1 cellular context compared by ENCODE assay signal in genomic region chr18:57137847-57138246, GRCh38.
TF ChIP-seq lines count a peak whose summit lies in the region.

No MANE protein-coding gene starts in this region.

TF ChIP-seq in GM23338, 12 proteins besides CTCF, POLR2A, EP300 and RAD21 (continued from another document):
- TF ChIP-seq REST (IDR thresholded peaks at IDR 0.05; ENCODE audit: unreplicated experiment), result no peak
- no peak for TF ChIP-seq POLR2AphosphoS5 (IDR thresholded peaks at IDR 0.05; ENCODE audit: low read depth)
- TF ChIP-seq ETS1 (IDR thresholded peaks at IDR 0.05), result no peak
- TF ChIP-seq CREB1 (CRISPR knock-in tag; IDR thresholded peaks at IDR 0.05; ENCODE audit: low read depth), result no peak
- no peak for TF ChIP-seq JUNB (IDR thresholded peaks at IDR 0.05; ENCODE audit: unreplicated experiment)
- TF ChIP-seq EZH2 (IDR thresholded peaks at IDR 0.05; ENCODE audit: low read depth, unreplicated experiment), result no peak
- TF ChIP-seq, protein P1, sequence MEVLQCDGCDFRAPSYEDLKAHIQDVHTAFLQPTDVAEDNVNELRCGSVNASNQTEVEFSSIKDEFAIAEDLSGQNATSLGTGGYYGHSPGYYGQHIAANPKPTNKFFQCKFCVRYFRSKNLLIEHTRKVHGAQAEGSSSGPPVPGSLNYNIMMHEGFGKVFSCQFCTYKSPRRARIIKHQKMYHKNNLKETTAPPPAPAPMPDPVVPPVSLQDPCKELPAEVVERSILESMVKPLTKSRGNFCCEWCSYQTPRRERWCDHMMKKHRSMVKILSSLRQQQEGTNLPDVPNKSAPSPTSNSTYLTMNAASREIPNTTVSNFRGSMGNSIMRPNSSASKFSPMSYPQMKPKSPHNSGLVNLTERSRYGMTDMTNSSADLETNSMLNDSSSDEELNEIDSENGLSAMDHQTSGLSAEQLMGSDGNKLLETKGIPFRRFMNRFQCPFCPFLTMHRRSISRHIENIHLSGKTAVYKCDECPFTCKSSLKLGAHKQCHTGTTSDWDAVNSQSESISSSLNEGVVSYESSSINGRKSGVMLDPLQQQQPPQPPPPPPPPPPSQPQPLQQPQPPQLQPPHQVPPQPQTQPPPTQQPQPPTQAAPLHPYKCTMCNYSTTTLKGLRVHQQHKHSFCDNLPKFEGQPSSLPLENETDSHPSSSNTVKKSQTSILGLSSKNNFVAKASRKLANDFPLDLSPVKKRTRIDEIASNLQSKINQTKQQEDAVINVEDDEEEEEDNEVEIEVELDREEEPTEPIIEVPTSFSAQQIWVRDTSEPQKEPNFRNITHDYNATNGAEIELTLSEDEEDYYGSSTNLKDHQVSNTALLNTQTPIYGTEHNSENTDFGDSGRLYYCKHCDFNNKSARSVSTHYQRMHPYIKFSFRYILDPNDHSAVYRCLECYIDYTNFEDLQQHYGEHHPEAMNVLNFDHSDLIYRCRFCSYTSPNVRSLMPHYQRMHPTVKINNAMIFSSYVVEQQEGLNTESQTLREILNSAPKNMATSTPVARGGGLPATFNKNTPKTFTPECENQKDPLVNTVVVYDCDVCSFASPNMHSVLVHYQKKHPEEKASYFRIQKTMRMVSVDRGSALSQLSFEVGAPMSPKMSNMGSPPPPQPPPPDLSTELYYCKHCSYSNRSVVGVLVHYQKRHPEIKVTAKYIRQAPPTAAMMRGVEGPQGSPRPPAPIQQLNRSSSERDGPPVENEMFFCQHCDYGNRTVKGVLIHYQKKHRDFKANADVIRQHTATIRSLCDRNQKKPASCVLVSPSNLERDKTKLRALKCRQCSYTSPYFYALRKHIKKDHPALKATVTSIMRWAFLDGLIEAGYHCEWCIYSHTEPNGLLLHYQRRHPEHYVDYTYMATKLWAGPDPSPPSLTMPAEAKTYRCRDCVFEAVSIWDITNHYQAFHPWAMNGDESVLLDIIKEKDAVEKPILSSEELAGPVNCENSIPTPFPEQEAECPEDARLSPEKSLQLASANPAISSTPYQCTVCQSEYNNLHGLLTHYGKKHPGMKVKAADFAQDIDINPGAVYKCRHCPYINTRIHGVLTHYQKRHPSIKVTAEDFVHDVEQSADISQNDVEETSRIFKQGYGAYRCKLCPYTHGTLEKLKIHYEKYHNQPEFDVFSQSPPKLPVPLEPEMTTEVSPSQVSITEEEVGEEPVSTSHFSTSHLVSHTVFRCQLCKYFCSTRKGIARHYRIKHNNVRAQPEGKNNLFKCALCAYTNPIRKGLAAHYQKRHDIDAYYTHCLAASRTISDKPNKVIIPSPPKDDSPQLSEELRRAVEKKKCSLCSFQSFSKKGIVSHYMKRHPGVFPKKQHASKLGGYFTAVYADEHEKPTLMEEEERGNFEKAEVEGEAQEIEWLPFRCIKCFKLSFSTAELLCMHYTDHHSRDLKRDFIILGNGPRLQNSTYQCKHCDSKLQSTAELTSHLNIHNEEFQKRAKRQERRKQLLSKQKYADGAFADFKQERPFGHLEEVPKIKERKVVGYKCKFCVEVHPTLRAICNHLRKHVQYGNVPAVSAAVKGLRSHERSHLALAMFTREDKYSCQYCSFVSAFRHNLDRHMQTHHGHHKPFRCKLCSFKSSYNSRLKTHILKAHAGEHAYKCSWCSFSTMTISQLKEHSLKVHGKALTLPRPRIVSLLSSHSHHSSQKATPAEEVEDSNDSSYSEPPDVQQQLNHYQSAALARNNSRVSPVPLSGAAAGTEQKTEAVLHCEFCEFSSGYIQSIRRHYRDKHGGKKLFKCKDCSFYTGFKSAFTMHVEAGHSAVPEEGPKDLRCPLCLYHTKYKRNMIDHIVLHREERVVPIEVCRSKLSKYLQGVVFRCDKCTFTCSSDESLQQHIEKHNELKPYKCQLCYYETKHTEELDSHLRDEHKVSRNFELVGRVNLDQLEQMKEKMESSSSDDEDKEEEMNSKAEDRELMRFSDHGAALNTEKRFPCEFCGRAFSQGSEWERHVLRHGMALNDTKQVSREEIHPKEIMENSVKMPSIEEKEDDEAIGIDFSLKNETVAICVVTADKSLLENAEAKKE (CRISPR knock-in tag; IDR thresholded peaks at IDR 0.05), result no peak
- TF ChIP-seq ZNF331 (CRISPR knock-in tag; IDR thresholded peaks at IDR 0.05; ENCODE audit: low read depth), result no peak
- no peak for TF ChIP-seq NANOG (IDR thresholded peaks at IDR 0.05; ENCODE audit: borderline replicate concordance)
- no peak for TF ChIP-seq STAT1 (IDR thresholded peaks at IDR 0.05; ENCODE audit: unreplicated experiment)
